20 cellular contexts compared by ENCODE assay signal in genomic region chr11:47495856-47496217, GRCh38. TPM values are rescaled to one million over a fixed set of nuclear protein-coding genes. Genes with fewer than 3 reads are reported as not detected.
"Had no signal": no experiment of that assay in that cellular context is flagged by ENCODE, and none has a peak within 500 bp of the region (broad histone marks: within the 10 kb centered on the region; RNA-seq: fewer than 3 reads in every experiment).

No MANE protein-coding gene starts in this region.

- H3K4me1 ChIP-seq: colonic mucosa had no signal

- H3K4me3 Mint-ChIP-seq: activated CD4-positive, alpha-beta T cell treated with anti-CD3 and anti-CD28 coated beads for 36 hours; activated CD8-positive, alpha-beta memory T cell treated with anti-CD3 and anti-CD28 coated beads, Interleukin-2, amount 10 ng/mL, durations not matched to agents 7 days and 5 days; activated naive CD8-positive, alpha-beta T cell treated with anti-CD3 and anti-CD28 coated beads for 36 hours; central memory CD8-positive, alpha-beta T cell; natural killer cell treated with Interleukin-12 subunit alpha and Interleukin-12 subunit beta and Interleukin-15 and Interleukin-18, amount 100 ng/mL, for 72 hours; stimulated activated naive CD8-positive, alpha-beta T cell treated with anti-CD3 and anti-CD28 coated beads, Interleukin-15, Interleukin-2, amounts not matched to agents 100 ng/mL and 50 ng/mL, for 24 hours; T-cell; WTC11 had no signal

- H3K36me3 ChIP-seq: colonic mucosa, gastroesophageal sphincter, suprapubic skin had no signal

- H3K4me3 ChIP-seq: body of pancreas, colonic mucosa, gastroesophageal sphincter, heart left ventricle, left ventricle myocardium inferior, suprapubic skin had no signal

- H3K27ac Mint-ChIP-seq: activated CD4-positive, alpha-beta T cell treated with anti-CD3 and anti-CD28 coated beads for 36 hours; activated CD8-positive, alpha-beta memory T cell treated with anti-CD3 and anti-CD28 coated beads, Interleukin-2, amount 10 ng/mL, durations not matched to agents 7 days and 5 days; activated naive CD8-positive, alpha-beta T cell treated with anti-CD3 and anti-CD28 coated beads for 36 hours; natural killer cell treated with Interleukin-12 subunit alpha and Interleukin-12 subunit beta and Interleukin-15 and Interleukin-18, amount 100 ng/mL, for 72 hours; stimulated activated naive CD8-positive, alpha-beta T cell treated with anti-CD3 and anti-CD28 coated beads, Interleukin-15, Interleukin-2, amounts not matched to agents 100 ng/mL and 50 ng/mL, for 24 hours; T-cell; WTC11 had no signal

- DNase-seq: activated CD4-positive, alpha-beta T cell treated with anti-CD3 and anti-CD28 coated beads for 36 hours; activated CD4-positive, alpha-beta T cell treated with anti-CD3 and anti-CD28 coated beads, Interleukin-2, amount 50 U/mL, for 48 hours; activated CD8-positive, alpha-beta memory T cell treated with anti-CD3 and anti-CD28 coated beads, Interleukin-2, amount 10 ng/mL, durations not matched to agents 7 days and 5 days; activated naive CD4-positive, alpha-beta T cell; activated naive CD8-positive, alpha-beta T cell treated with anti-CD3 and anti-CD28 coated beads for 36 hours; amygdala; body of pancreas; colonic mucosa; heart left ventricle; left ventricle myocardium inferior; nucleus accumbens; posterior cingulate gyrus; T-cell; trophoblast cell had no signal

- H3K27me3 ChIP-seq: body of pancreas, colonic mucosa, gastroesophageal sphincter, heart left ventricle, suprapubic skin had no signal

- H3K27ac ChIP-seq: body of pancreas, colonic mucosa, left ventricle myocardium inferior, suprapubic skin had no signal

- H3K9me3 Mint-ChIP-seq: activated naive CD8-positive, alpha-beta T cell treated with anti-CD3 and anti-CD28 coated beads for 36 hours; central memory CD8-positive, alpha-beta T cell; natural killer cell treated with Interleukin-12 subunit alpha and Interleukin-12 subunit beta and Interleukin-15 and Interleukin-18, amount 100 ng/mL, for 72 hours; stimulated activated naive CD8-positive, alpha-beta T cell treated with anti-CD3 and anti-CD28 coated beads, Interleukin-15, Interleukin-2, amounts not matched to agents 100 ng/mL and 50 ng/mL, for 24 hours; T-cell; WTC11 had no signal

- H3K27me3 Mint-ChIP-seq: activated CD4-positive, alpha-beta T cell treated with anti-CD3 and anti-CD28 coated beads for 36 hours; activated CD8-positive, alpha-beta memory T cell treated with anti-CD3 and anti-CD28 coated beads, Interleukin-2, amount 10 ng/mL, durations not matched to agents 7 days and 5 days; activated naive CD8-positive, alpha-beta T cell treated with anti-CD3 and anti-CD28 coated beads for 36 hours; central memory CD8-positive, alpha-beta T cell; natural killer cell treated with Interleukin-12 subunit alpha and Interleukin-12 subunit beta and Interleukin-15 and Interleukin-18, amount 100 ng/mL, for 72 hours; stimulated activated naive CD8-positive, alpha-beta T cell treated with anti-CD3 and anti-CD28 coated beads, Interleukin-15, Interleukin-2, amounts not matched to agents 100 ng/mL and 50 ng/mL, for 24 hours; T-cell had no signal

- ATAC-seq: activated CD4-positive, alpha-beta T cell treated with anti-CD3 and anti-CD28 coated beads for 36 hours; activated CD8-positive, alpha-beta memory T cell treated with anti-CD3 and anti-CD28 coated beads, Interleukin-2, amount 10 ng/mL, durations not matched to agents 7 days and 5 days; body of pancreas; gastroesophageal sphincter; heart left ventricle; natural killer cell treated with Interleukin-12 subunit alpha and Interleukin-12 subunit beta and Interleukin-15 and Interleukin-18, amount 100 ng/mL, for 72 hours; T-cell; WTC11 had no signal

- H3K9me3 ChIP-seq: body of pancreas, colonic mucosa, gastroesophageal sphincter, heart left ventricle, left ventricle myocardium inferior, suprapubic skin had no signal

RNA-seq across cellular contexts. Expression of gene RAPSN, which starts 46.9 kb away (rescaled TPM):
- total RNA-seq: body of pancreas, colonic mucosa had no signal
